Comparison of ENCODE assay signal across 31 cellular contexts in genomic region chr19:7968796-7969559, GRCh38. TPM values are rescaled to one million over a fixed set of nuclear protein-coding genes. Genes with fewer than 3 reads are reported as not detected.
DNase-seq lines count a peak whose midpoint lies in the region; ATAC-seq and TF ChIP-seq lines count a peak whose summit lies in the region.
"Had no signal": no experiment of that assay in that cellular context is flagged by ENCODE, and none has a peak within 500 bp of the region (broad histone marks: within the 10 kb centered on the region; RNA-seq: fewer than 3 reads in every experiment).

No MANE protein-coding gene starts in this region.

- no peak overlapping the region for H3K4me3 ChIP-seq in GM23248
- no peak overlapping the region for H3K4me3 ChIP-seq in OCI-LY3 (ENCODE audit: low read length)
- H3K4me3 ChIP-seq in fibroblast of the aortic adventitia (ENCODE audit: low read depth, low read length): no peak overlapping the region
- H3K4me3 ChIP-seq in dorsolateral prefrontal cortex: no peak overlapping the region
- H3K4me3 ChIP-seq: A549, K562, ovary, smooth muscle cell, thyroid gland, vagina had no signal

- in situ Hi-C loops in GM23248 (cut with MboI): loop anchor here (10.0 kb wide), 1 partner anchor 276 kb away; no protein-coding TSS in a partner anchor

- H3K4me1 Mint-ChIP-seq in nephron progenitor cell: no peaks in the 10 kb centered on the region

- TF ChIP-seq CTCF in OCI-LY3 (IDR thresholded peaks at IDR 0.05; ENCODE audit: low read depth, low read length) (no peak), fibroblast of the aortic adventitia (IDR thresholded peaks at IDR 0.05; ENCODE audit: insufficient read depth, low read length) (no peak), nephron progenitor cell (IDR thresholded peaks at IDR 0.05) (no peak), dorsolateral prefrontal cortex (IDR thresholded peaks at IDR 0.05 in 54 of 56, conservative IDR thresholded peaks at IDR 0.05 in 2 of 56; ENCODE audit: low read depth in 1 of 56, partially characterized antibody in 56 of 56) (no peak)

- WGBS in GM23248 (ENCODE audit: low coverage in 1 of 2, low lambda C conversion rate in 2 of 2, missing lambda C conversion rate in 2 of 2), 2 experiments: 84 to 88% methylated on average over 20 of the region's 20 CpGs

- no peaks in the 10 kb centered on the region for H3K27me3 ChIP-seq in GM23248 (replicated peaks; ENCODE audit: insufficient read depth)
- no peaks in the 10 kb centered on the region for H3K27me3 ChIP-seq in OCI-LY3 (ENCODE audit: low read depth, low read length)
- H3K27me3 ChIP-seq in dorsolateral prefrontal cortex: no peaks in the 10 kb centered on the region
- H3K27me3 ChIP-seq: brain microvascular endothelial cell, ovary, thyroid gland, vagina had no signal

- H2AFZ ChIP-seq in GM23248 (no peak overlapping the region), OCI-LY3 (ENCODE audit: low read depth, low read length) (no peak overlapping the region)

- H3K79me2 ChIP-seq in GM23248 (ENCODE audit: insufficient read depth) (no peaks in the 10 kb centered on the region), OCI-LY3 (ENCODE audit: low read length) (no peaks in the 10 kb centered on the region)

- H3K9me2 ChIP-seq in GM23248 (ENCODE audit: insufficient read depth): no peaks in the 10 kb centered on the region

- no peaks in the 10 kb centered on the region for H3K9me3 Mint-ChIP-seq in nephron progenitor cell
- H3K9me3 Mint-ChIP-seq in activated naive CD4-positive, alpha-beta T cell treated with anti-CD3 and anti-CD28 coated beads, Interleukin-2, amount 50 U/mL, for 72 hours: no peaks in the 10 kb centered on the region
- H3K9me3 Mint-ChIP-seq: activated T-cell treated with anti-CD3 and anti-CD28 coated beads, Interleukin-2, amount 50 U/mL, for 24 hours; CD4-positive, alpha-beta T cell; natural killer cell; stimulated activated naive CD8-positive, alpha-beta T cell treated with anti-CD3 and anti-CD28 coated beads, Interleukin-15, amount 100 ng/mL, for 72 hours; T-helper 1 cell treated with Interleukin-12 subunit alpha and Interleukin-12 subunit beta and Interleukin-4 antibody, amounts not matched to agents 30 μg/mL and 1 μg/mL, for 36 hours had no signal

- H3K9ac ChIP-seq in GM23248 (no peak overlapping the region), OCI-LY3 (ENCODE audit: low read length) (no peak overlapping the region)

- H3K27me3 Mint-ChIP-seq in nephron progenitor cell (ENCODE audit: low read depth, poor library complexity): no peaks in the 10 kb centered on the region
- H3K27me3 Mint-ChIP-seq: activated T-cell treated with anti-CD3 and anti-CD28 coated beads, Interleukin-2, amount 50 U/mL, for 24 hours; CD4-positive, alpha-beta T cell; stimulated activated naive CD8-positive, alpha-beta T cell treated with anti-CD3 and anti-CD28 coated beads, Interleukin-15, amount 100 ng/mL, for 72 hours had no signal

- H3K27ac Mint-ChIP-seq in nephron progenitor cell: peak overlapping the region; percentile 89
- H3K27ac Mint-ChIP-seq in activated naive CD4-positive, alpha-beta T cell treated with anti-CD3 and anti-CD28 coated beads, Interleukin-2, amount 50 U/mL, for 72 hours: peak overlapping the region in 1 of 2 donors; percentile 88
- H3K27ac Mint-ChIP-seq: activated T-cell treated with anti-CD3 and anti-CD28 coated beads, Interleukin-2, amount 50 U/mL, for 24 hours; CD4-positive, alpha-beta T cell; T-helper 1 cell treated with Interleukin-12 subunit alpha and Interleukin-12 subunit beta and Interleukin-4 antibody, amounts not matched to agents 30 μg/mL and 1 μg/mL, for 36 hours had no signal

- no peak for ATAC-seq in activated naive CD4-positive, alpha-beta T cell treated with anti-CD3 and anti-CD28 coated beads, Interleukin-2, amount 50 U/mL, for 72 hours
- ATAC-seq: A549; K562; SK-N-SH treated with all-trans-retinoic acid at 6 μM for 48 hours; stimulated activated naive CD8-positive, alpha-beta T cell treated with anti-CD3 and anti-CD28 coated beads, Interleukin-15, amount 100 ng/mL, for 72 hours had no signal

- no peak overlapping the region for H3K27ac ChIP-seq in GM23248
- peak overlapping the region; percentile 22; the same call in 1 of the 2 replicates for H3K27ac ChIP-seq in OCI-LY3 (ENCODE audit: low read length)
- H3K27ac ChIP-seq in dorsolateral prefrontal cortex: peak overlapping the region in 19 of 59 donors; percentile 1 to 57 (median 29)
- H3K27ac ChIP-seq: A549, brain microvascular endothelial cell, ovary, thyroid gland, vagina had no signal

- peak; percentile 47 for DNase-seq in GM23248
- DNase-seq in fibroblast of the aortic adventitia (ENCODE audit: low read depth): peak; percentile 16
- DNase-seq in nephron progenitor cell: no peak
- DNase-seq in dorsolateral prefrontal cortex: no peak
- no peak for DNase-seq in NCI-H1105 treated with DMSO at 0.1 percent for 48 hours (lab: John Stamatoyannopoulos, UW)
- no peak for DNase-seq in activated naive CD4-positive, alpha-beta T cell treated with anti-CD3 and anti-CD28 coated beads, Interleukin-2, amount 50 U/mL, for 72 hours (ENCODE audit: low spot score in 2 of 2)
- no peak for DNase-seq in stimulated activated CD4-positive, alpha-beta T cell treated with anti-CD3 and anti-CD28 coated beads, Interleukin-15, amount 100 ng/mL, for 24 hours
- DNase-seq: activated CD4-positive, CD25-positive, alpha-beta regulatory T cell; activated T-cell treated with anti-CD3 and anti-CD28 coated beads, Interleukin-2, amount 50 U/mL, for 24 hours; brain microvascular endothelial cell; CD4-positive, alpha-beta T cell; cerebellar nuclear complex; dermis blood vessel endothelial cell; DND-41; natural killer cell; NCI-H1417; NCI-H2029 treated with DMSO at 0.1 percent for 48 hours; NCI-H524 treated with DMSO at 0.1 percent for 48 hours; ovary; Right ventricle myocardium superior; stimulated activated CD4-positive, alpha-beta T cell treated with anti-CD3 and anti-CD28 coated beads, Interleukin-1b, Interleukin-23, amount 100 ng/mL, for 48 hours; stimulated activated naive CD8-positive, alpha-beta T cell treated with anti-CD3 and anti-CD28 coated beads, Interleukin-15, amount 100 ng/mL, for 72 hours; thyroid gland had no signal

- H3K36me3 ChIP-seq in GM23248 (ENCODE audit: low read depth): peaks cover 3% of the 10 kb centered on the region; the same call in 1 of the 2 replicates
- peaks cover 56% of the 10 kb centered on the region for H3K36me3 ChIP-seq in OCI-LY3 (replicated peaks; ENCODE audit: low read depth, low read length)
- H3K36me3 ChIP-seq: ovary had no signal

- H3K9me3 ChIP-seq in GM23248 (ENCODE audit: low read depth) (no peaks in the 10 kb centered on the region), OCI-LY3 (ENCODE audit: insufficient read depth, low read length) (no peaks in the 10 kb centered on the region)
- H3K9me3 ChIP-seq: A549, ovary, thyroid gland, vagina had no signal

- intact Hi-C loops in dorsolateral prefrontal cortex (cut with DNase I): no loop called here

- no peak overlapping the region for H3K4me2 ChIP-seq in GM23248 (ENCODE audit: unreplicated experiment)
- H3K4me2 ChIP-seq in OCI-LY3 (ENCODE audit: low read length): no peak overlapping the region
- H3K4me2 ChIP-seq: A549, smooth muscle cell had no signal

- no peaks in the 10 kb centered on the region for H4K20me1 ChIP-seq in GM23248 (ENCODE audit: insufficient read depth)
- H4K20me1 ChIP-seq in OCI-LY3 (ENCODE audit: insufficient read depth, low read length): no peaks in the 10 kb centered on the region

- peaks cover 44% of the 10 kb centered on the region for H3K36me3 Mint-ChIP-seq in nephron progenitor cell (ENCODE audit: low read depth)
- peaks cover 0 to 4% of the 10 kb centered on the region in 2 donors for H3K36me3 Mint-ChIP-seq in activated naive CD4-positive, alpha-beta T cell treated with anti-CD3 and anti-CD28 coated beads, Interleukin-2, amount 50 U/mL, for 72 hours
- H3K36me3 Mint-ChIP-seq: natural killer cell had no signal

- H3F3A ChIP-seq in GM23248 (ENCODE audit: insufficient read depth): no peaks in the 10 kb centered on the region

- H3K4me3 Mint-ChIP-seq in nephron progenitor cell: no peak overlapping the region
- H3K4me3 Mint-ChIP-seq: activated T-cell treated with anti-CD3 and anti-CD28 coated beads, Interleukin-2, amount 50 U/mL, for 24 hours; CD4-positive, alpha-beta T cell; natural killer cell; stimulated activated naive CD8-positive, alpha-beta T cell treated with anti-CD3 and anti-CD28 coated beads, Interleukin-15, amount 100 ng/mL, for 72 hours; T-helper 1 cell treated with Interleukin-12 subunit alpha and Interleukin-12 subunit beta and Interleukin-4 antibody, amounts not matched to agents 30 μg/mL and 1 μg/mL, for 36 hours had no signal

- H3K4me1 ChIP-seq in GM23248 (ENCODE audit: insufficient read depth) (no peaks in the 10 kb centered on the region), OCI-LY3 (ENCODE audit: low read length) (no peaks in the 10 kb centered on the region)
- H3K4me1 ChIP-seq: A549, thyroid gland, vagina had no signal

RNA-seq across cellular contexts. Expression of gene TIMM44, which starts 25.5 kb away (rescaled TPM):
- total RNA-seq in GM23248 (2014; rRNA removed; shearing (Covaris generic)): 53.1 and 66.8 TPM in 2 replicates
- 25.8 and 28.6 TPM in 2 replicates for polyA plus RNA-seq in GM23248 (2016; fragmentation: Nextera tagmentation; extraction: Ambion mirVana)
- total RNA-seq in fibroblast of the aortic adventitia (ENCODE audit: low replicate concordance): 36.5 and 40.7 TPM in 2 replicates
- 100 to 1,000 TPM in 1 of 120 experiments, 10 to 100 TPM in 119; 34.5 to 109 (median 53.7) TPM for total RNA-seq in dorsolateral prefrontal cortex
- 10 to 100 TPM; 66.0 to 99.3 TPM for total RNA-seq in activated naive CD4-positive, alpha-beta T cell treated with anti-CD3 and anti-CD28 coated beads, Interleukin-2, amount 50 U/mL, for 72 hours

RNA-seq across cellular contexts. Expression of gene ELAVL1, which starts 36.5 kb away (rescaled TPM):
- total RNA-seq in GM23248 (2014; rRNA removed; shearing (Covaris generic)): 44.0 and 48.1 TPM in 2 replicates
- polyA plus RNA-seq in GM23248 (2016; fragmentation: Nextera tagmentation; extraction: Ambion mirVana): 74.4 and 78.9 TPM in 2 replicates
- total RNA-seq in fibroblast of the aortic adventitia (ENCODE audit: low replicate concordance) (5.8 and 34.1 TPM in 2 replicates), dorsolateral prefrontal cortex (10 to 100 TPM; 43.9 to 65.7 (median 53.2) TPM)
- 100 to 1,000 TPM; 121 to 146 TPM for total RNA-seq in activated naive CD4-positive, alpha-beta T cell treated with anti-CD3 and anti-CD28 coated beads, Interleukin-2, amount 50 U/mL, for 72 hours

RNA-seq across cellular contexts. Expression of gene CTXN1, which starts 43.0 kb away (rescaled TPM):
- 3.5 and 9.0 TPM in 2 replicates for total RNA-seq in GM23248 (2014; rRNA removed; shearing (Covaris generic))
- 3.3 and 3.4 TPM in 2 replicates for polyA plus RNA-seq in GM23248 (2016; fragmentation: Nextera tagmentation; extraction: Ambion mirVana)
- total RNA-seq in fibroblast of the aortic adventitia (ENCODE audit: low replicate concordance): 2.8 and 4.1 TPM in 2 replicates
- 100 to 1,000 TPM in 78 of 120 experiments, 10 to 100 TPM in 42; 38.0 to 212 (median 112) TPM for total RNA-seq in dorsolateral prefrontal cortex
- under 1 TPM in 1 of 2 donors, not detected in 1; 0.78 TPM for total RNA-seq in activated naive CD4-positive, alpha-beta T cell treated with anti-CD3 and anti-CD28 coated beads, Interleukin-2, amount 50 U/mL, for 72 hours
- total RNA-seq: CD4-positive, alpha-beta T cell had no signal

RNA-seq across cellular contexts. Expression of gene SNAPC2, which starts 48.8 kb away (rescaled TPM):
- 20.5 and 33.7 TPM in 2 replicates for total RNA-seq in GM23248 (2014; rRNA removed; shearing (Covaris generic))
- 47.2 and 49.4 TPM in 2 replicates for polyA plus RNA-seq in GM23248 (2016; fragmentation: Nextera tagmentation; extraction: Ambion mirVana)
- total RNA-seq in fibroblast of the aortic adventitia (ENCODE audit: low replicate concordance) (17.3 and 27.8 TPM in 2 replicates), dorsolateral prefrontal cortex (10 to 100 TPM; 11.3 to 27.9 (median 16.9) TPM)
- 10 to 100 TPM; 16.0 to 22.0 TPM for total RNA-seq in activated naive CD4-positive, alpha-beta T cell treated with anti-CD3 and anti-CD28 coated beads, Interleukin-2, amount 50 U/mL, for 72 hours

RNA-seq across cellular contexts. Expression of gene TGFBR3L, which starts 54.3 kb away (rescaled TPM):
- 9.0 TPM in 1 of 2 replicates, not detected in the other for total RNA-seq in GM23248 (2014; rRNA removed; shearing (Covaris generic))
- polyA plus RNA-seq in GM23248 (2016; fragmentation: Nextera tagmentation; extraction: Ambion mirVana): 24.3 and 30.6 TPM in 2 replicates
- total RNA-seq in fibroblast of the aortic adventitia (ENCODE audit: low replicate concordance) (0.99 and 1.3 TPM in 2 replicates), dorsolateral prefrontal cortex (10 to 100 TPM in 119 of 120 experiments, 1 to 10 TPM in 1; 9.8 to 66.3 (median 34.6) TPM)
- total RNA-seq in activated naive CD4-positive, alpha-beta T cell treated with anti-CD3 and anti-CD28 coated beads, Interleukin-2, amount 50 U/mL, for 72 hours: 1 to 10 TPM; 3.3 to 5.8 TPM
- total RNA-seq: dermis blood vessel endothelial cell, K562, thyroid gland had no signal
- polyA plus RNA-seq: fibroblast of lung, K562 had no signal

Comparison
In these comparisons a context has a peak if more than half of its experiments do, and no peak if none do; other contexts are left out.
1. DNase-seq: peak in GM23248 (single experiment) and fibroblast of the aortic adventitia (single experiment); none in nephron progenitor cell (single experiment), dorsolateral prefrontal cortex (0 of 10), NCI-H1105 treated with DMSO at 0.1 percent for 48 hours (single experiment), activated naive CD4-positive, alpha-beta T cell treated with anti-CD3 and anti-CD28 coated beads, Interleukin-2, amount 50 U/mL, for 72 hours (0 of 2) and stimulated activated CD4-positive, alpha-beta T cell treated with anti-CD3 and anti-CD28 coated beads, Interleukin-15, amount 100 ng/mL, for 24 hours (single experiment).